18 cellular contexts compared by ENCODE assay signal in genomic region chr16:81873221-81873620, GRCh38.
DNase-seq lines count a peak whose midpoint lies in the region; ATAC-seq, FAIRE-seq and TF ChIP-seq lines count a peak whose summit lies in the region.
"Had no signal": no experiment of that assay in that cellular context is flagged by ENCODE, and none has a peak within 500 bp of the region (broad histone marks: within the 10 kb centered on the region; RNA-seq: fewer than 3 reads in every experiment).

No MANE protein-coding gene starts in this region.

- no peak overlapping the region for H3K4me3 ChIP-seq in GM12878
- H3K4me3 ChIP-seq in neutrophil (ENCODE audit: low read depth in 1 of 2, low read length in 1 of 2) = no peak overlapping the region
- H3K4me3 ChIP-seq: GM23248, HAP-1 had no signal

- TF ChIP-seq POLR2A in GM12878 (IDR thresholded peaks at IDR 0.05; ENCODE audit: low read depth, low read length) = no peak

- no peak for TF ChIP-seq RAD21 in GM12878 (IDR thresholded peaks at IDR 0.05; ENCODE audit: insufficient read depth, low read depth, low read length)

- H3K27ac ChIP-seq in GM12878 (ENCODE audit: control insufficient read depth, insufficient read depth) (no peak overlapping the region; the same call in 1 of the 2 replicates), neutrophil (peak overlapping the region; percentile 98)
- H3K27ac ChIP-seq: GM23248, KMS-11 had no signal

- CTCF ChIA-PET in GM12878 (lab: Yijun Ruan, JAX) = interaction anchor here (0.5 to 5.1 kb wide), 40 partner anchors 9 to 771 kb away, joined by 3 to 73 read pairs (median 10); partner anchors contain the start of gene PLCG2
- CTCF ChIA-PET in MCF 10A (lab: Yijun Ruan, JAX) = interaction anchor here (0.5 to 4.8 kb wide), 31 partner anchors 9 to 1367 kb away, joined by 3 to 58 read pairs (median 4); partner anchors contain the start of gene PLCG2

- no peak overlapping the region for H2AFZ ChIP-seq in GM12878 (ENCODE audit: control insufficient read depth, low read depth, low read length)
- H2AFZ ChIP-seq: GM23248 had no signal

- H3K27ac Mint-ChIP-seq in CD14-positive monocyte (peak overlapping the region in 4 of 7 donors; percentile 47 to 74 (median 56)), MCF 10A (ENCODE audit: low read depth, unreplicated experiment) (no peak overlapping the region), nephron progenitor cell (no peak overlapping the region)

- WGBS in GM12878 (ENCODE audit: insufficient coverage, insufficient replicate concordance, low lambda C conversion rate, missing lambda C conversion rate) = 51% methylated on average over 4 of the region's 4 CpGs

- ATAC-seq in GM12878 = no peak

- no peak for FAIRE-seq in GM12878 (lab: Jason Lieb, UNC)

- SMC1A ChIA-PET in GM12878 (lab: Charles Lee; ENCODE audit: uncharacterized antibody, unreplicated experiment) = interaction anchor here (0.6 to 5.3 kb wide), 37 partner anchors 10 to 509 kb away, joined by 3 to 56 read pairs (median 9); partner anchors contain the start of gene PLCG2

- H4K20me1 ChIP-seq in GM12878 (ENCODE audit: control insufficient read depth, insufficient read depth) = no peaks in the 10 kb centered on the region

- H3K4me2 ChIP-seq in GM12878 (ENCODE audit: control insufficient read depth, insufficient read depth) = no peak overlapping the region
- H3K4me2 ChIP-seq: KMS-11, SK-N-SH had no signal

- in situ Hi-C loops in GM12878 (cut with MboI) = no loop called here

- H3K36me3 Mint-ChIP-seq in CD14-positive monocyte = peaks cover 57 to 82% of the 10 kb centered on the region in 2 donors
- no peaks in the 10 kb centered on the region for H3K36me3 Mint-ChIP-seq in MCF 10A (ENCODE audit: insufficient read depth, unreplicated experiment)
- H3K36me3 Mint-ChIP-seq in nephron progenitor cell (ENCODE audit: low read depth) = no peaks in the 10 kb centered on the region
- H3K36me3 Mint-ChIP-seq: CD4-positive, CD25-positive, alpha-beta regulatory T cell had no signal

- H3K4me1 Mint-ChIP-seq in CD14-positive monocyte (peaks cover 4% of the 10 kb centered on the region), MCF 10A (ENCODE audit: insufficient read depth, unreplicated experiment) (no peaks in the 10 kb centered on the region), nephron progenitor cell (peaks cover 17% of the 10 kb centered on the region)

- intact Hi-C loops in CD14-positive monocyte (cut with micrococcal nuclease) (loop anchor here (5.0 to 10.0 kb wide), 3 partner anchors 98 to 506 kb away; partner anchors contain the start of gene PLCG2 (in 1 of the 2)), GM12878 (cut with micrococcal nuclease; ENCODE audit: unreplicated experiment) (loop anchor here (5.0 to 10.0 kb wide), 3 partner anchors 56 to 508 kb away; no protein-coding TSS in a partner anchor), MCF 10A (cut with micrococcal nuclease) (loop anchor here (10.0 kb wide), 1 partner anchor 508 kb away; no protein-coding TSS in a partner anchor)

- RAD21 ChIA-PET in GM12878 (lab: Charles Lee; ENCODE audit: unreplicated experiment) = interaction anchor here (0.8 to 5.2 kb wide), 29 partner anchors 9 to 507 kb away, joined by 3 to 46 read pairs (median 9); partner anchors contain the start of gene PLCG2

- no peak for TF ChIP-seq EP300 in GM12878 (IDR thresholded peaks at IDR 0.05; ENCODE audit: borderline replicate concordance in 1 of 2, control insufficient read depth in 1 of 2, low read depth in 2 of 2, low read length in 2 of 2)

- H3K4me3 Mint-ChIP-seq in CD14-positive monocyte = no peak overlapping the region
- no peak overlapping the region for H3K4me3 Mint-ChIP-seq in MCF 10A (ENCODE audit: unreplicated experiment)
- no peak overlapping the region for H3K4me3 Mint-ChIP-seq in nephron progenitor cell
- H3K4me3 Mint-ChIP-seq: CD4-positive, CD25-positive, alpha-beta regulatory T cell had no signal

- H3K4me1 ChIP-seq in GM12878 (ENCODE audit: control insufficient read depth, insufficient read depth, low read length) (peaks cover 5% of the 10 kb centered on the region), neutrophil (ENCODE audit: control insufficient read depth in 1 of 2, insufficient read depth in 1 of 2, low read depth in 1 of 2, low read length in 1 of 2) (peaks cover 34 to 36% of the 10 kb centered on the region in 2 experiments)
- H3K4me1 ChIP-seq: BE2C, HAP-1 had no signal

- H3K27me3 Mint-ChIP-seq in CD14-positive monocyte (ENCODE audit: low read depth in 3 of 3) (no peaks in the 10 kb centered on the region), MCF 10A (ENCODE audit: insufficient read depth, unreplicated experiment) (no peaks in the 10 kb centered on the region), nephron progenitor cell (ENCODE audit: low read depth, poor library complexity) (peaks cover 22% of the 10 kb centered on the region)
- H3K27me3 Mint-ChIP-seq: CD4-positive, CD25-positive, alpha-beta regulatory T cell had no signal

- H3K9me3 Mint-ChIP-seq in CD14-positive monocyte = peaks cover 0 to 2% (median 0%) of the 10 kb centered on the region in 7 donors
- no peaks in the 10 kb centered on the region for H3K9me3 Mint-ChIP-seq in MCF 10A (ENCODE audit: unreplicated experiment)
- H3K9me3 Mint-ChIP-seq in nephron progenitor cell = no peaks in the 10 kb centered on the region

- BruUV-seq in GM12878 (replicated peaks; lab: Mats Ljungman, UMichigan) (no TSS peak), MCF 10A (replicated peaks; lab: Mats Ljungman, UMichigan) (no TSS peak)

- POLR2A ChIA-PET in GM12878 (lab: Charles Lee) = interaction anchor here (0.6 to 1.8 kb wide), 7 partner anchors 25 to 133 kb away, joined by 3 to 9 read pairs (median 3); no protein-coding TSS in a partner anchor
- POLR2A ChIA-PET in MCF 10A (lab: Yijun Ruan, JAX) = interaction anchor here (0.6 kb wide), 1 partner anchor 11 kb away, joined by 3 read pairs; no protein-coding TSS in a partner anchor

- no peak for DNase-seq in CD14-positive monocyte (ENCODE audit: low spot score)
- peak; percentile 14 for DNase-seq in M059J (ENCODE audit: low read depth)
- no peak for DNase-seq in GM12878 (ENCODE audit: low read depth, low spot score)
- DNase-seq in NCI-H774 (lab: John Stamatoyannopoulos, UW) = no peak
- DNase-seq in MCF 10A (ENCODE audit: unreplicated experiment) = no peak
- DNase-seq in nephron progenitor cell = no peak
- DNase-seq: COR-L47, DMS79, NCI-H1092 treated with DMSO at 0.1 percent for 48 hours, NCI-H1436 treated with DMSO at 0.1 percent for 48 hours, SIG-M5 had no signal

- peaks cover 12% of the 10 kb centered on the region for H3K79me2 ChIP-seq in GM12878 (ENCODE audit: control insufficient read depth, insufficient read depth, low read length)

- no peaks in the 10 kb centered on the region for H3K27me3 ChIP-seq in GM12878 (replicated peaks in 1 of 2; ENCODE audit: control insufficient read depth in 2 of 2, insufficient read depth in 2 of 2, low read length in 1 of 2)
- no peaks in the 10 kb centered on the region for H3K27me3 ChIP-seq in neutrophil

- H3K36me3 ChIP-seq in GM12878 (ENCODE audit: control insufficient read depth in 2 of 2, insufficient read depth in 2 of 2, low read length in 1 of 2) = peaks cover 30 to 57% of the 10 kb centered on the region in 2 experiments
- peaks cover 75% of the 10 kb centered on the region for H3K36me3 ChIP-seq in neutrophil
- H3K36me3 ChIP-seq: BE2C, HAP-1 had no signal

- TF ChIP-seq CTCF in CD14-positive monocyte (IDR thresholded peaks at IDR 0.05) (no peak), GM12878 (IDR thresholded peaks at IDR 0.05 in 2 of 3, conservative IDR thresholded peaks at IDR 0.05 in 1 of 3; ENCODE audit: control insufficient read depth in 2 of 3, extremely low read depth in 1 of 3, insufficient read depth in 1 of 3, low read depth in 3 of 3, low read length in 3 of 3) (no peak), neutrophil (IDR thresholded peaks at IDR 0.05) (no peak), MCF 10A (IDR thresholded peaks at IDR 0.05; ENCODE audit: unreplicated experiment) (no peak), nephron progenitor cell (IDR thresholded peaks at IDR 0.05) (no peak)

- H3K9ac ChIP-seq in GM12878 (ENCODE audit: control insufficient read depth, insufficient read depth, low read length) = no peak overlapping the region
- H3K9ac ChIP-seq: GM23248, KMS-11, SK-N-SH had no signal

- H3K9me3 ChIP-seq in GM12878 (replicated peaks; ENCODE audit: control insufficient read depth, insufficient read depth, low read length) (no peaks in the 10 kb centered on the region), neutrophil (no peaks in the 10 kb centered on the region)
- H3K9me3 ChIP-seq: BE2C, HAP-1, SK-N-SH had no signal

TF ChIP-seq in GM12878, 131 proteins besides CTCF, POLR2A, EP300 and RAD21:
- no peak for TF ChIP-seq ZNF24 (IDR thresholded peaks at IDR 0.05)
- TF ChIP-seq CREB1 (IDR thresholded peaks at IDR 0.05; ENCODE audit: low read depth) = peak; percentile 70; the same call in 1 of the 2 replicates
- peak; percentile 7; the same call in 1 of the 2 replicates for TF ChIP-seq JUNB (IDR thresholded peaks at IDR 0.05)
- TF ChIP-seq HSF1 (IDR thresholded peaks at IDR 0.05; ENCODE audit: low read depth, low read length) = no peak
- peak; percentile 31; the same call in 1 of the 2 replicates for TF ChIP-seq CREM (IDR thresholded peaks at IDR 0.05; ENCODE audit: low read depth)

Comparison
In these comparisons a context has a peak if more than half of its experiments do, and no peak if none do; other contexts are left out.
1. H3K27ac Mint-ChIP-seq: peak in CD14-positive monocyte (4 of 7); none in MCF 10A (single experiment) and nephron progenitor cell (single experiment).